29 cellular contexts compared by ENCODE assay signal in genomic region chr5:78215565-78215964, GRCh38.
"Had no signal": no experiment of that assay in that cellular context is flagged by ENCODE, and none has a peak within 500 bp of the region (broad histone marks: within the 10 kb centered on the region; RNA-seq: fewer than 3 reads in every experiment).

No MANE protein-coding gene starts in this region.

- H3K4me1 Mint-ChIP-seq: activated CD4-positive, alpha-beta T cell treated with anti-CD3 and anti-CD28 coated beads for 36 hours; activated naive CD4-positive, alpha-beta T cell treated with anti-CD3 and anti-CD28 coated beads, Interleukin-2, amount 10 ng/mL, durations not matched to agents 7 days and 5 days; activated naive CD8-positive, alpha-beta T cell treated with anti-CD3 and anti-CD28 coated beads, Interleukin-2, amount 10 ng/mL, durations not matched to agents 7 days and 5 days had no signal

- H3K27me3 Mint-ChIP-seq: activated CD4-positive, alpha-beta memory T cell treated with anti-CD3 and anti-CD28 coated beads, Interleukin-2, amount 10 ng/mL, durations not matched to agents 7 days and 5 days; activated CD4-positive, alpha-beta T cell treated with anti-CD3 and anti-CD28 coated beads for 36 hours; activated CD4-positive, alpha-beta T cell treated with anti-CD3 and anti-CD28 coated beads, Interleukin-2, amount 10 ng/mL, durations not matched to agents 24 days and 14 days; activated naive CD4-positive, alpha-beta T cell treated with anti-CD3 and anti-CD28 coated beads, Interleukin-2, amount 10 ng/mL, durations not matched to agents 7 days and 5 days; activated naive CD8-positive, alpha-beta T cell treated with anti-CD3 and anti-CD28 coated beads, Interleukin-2, amount 10 ng/mL, durations not matched to agents 7 days and 5 days; activated T-cell treated with anti-CD3 and anti-CD28 coated beads, Interleukin-2, amount 50 U/mL, for 24 hours; effector memory CD8-positive, alpha-beta T cell had no signal

- ATAC-seq: activated CD4-positive, alpha-beta T cell treated with anti-CD3 and anti-CD28 coated beads for 36 hours; activated naive CD4-positive, alpha-beta T cell treated with anti-CD3 and anti-CD28 coated beads, Interleukin-2, amount 50 U/mL, for 72 hours; activated T-cell treated with anti-CD3 and anti-CD28 coated beads, Interleukin-2, amount 50 U/mL, for 72 hours; effector memory CD8-positive, alpha-beta T cell; foreskin keratinocyte; gastrocnemius medialis; heart left ventricle had no signal

- H3K4me3 Mint-ChIP-seq: activated CD4-positive, alpha-beta memory T cell treated with anti-CD3 and anti-CD28 coated beads, Interleukin-2, amount 10 ng/mL, durations not matched to agents 7 days and 5 days; activated CD4-positive, alpha-beta T cell treated with anti-CD3 and anti-CD28 coated beads for 36 hours; activated CD4-positive, alpha-beta T cell treated with anti-CD3 and anti-CD28 coated beads, Interleukin-2, amount 10 ng/mL, durations not matched to agents 24 days and 14 days; activated naive CD4-positive, alpha-beta T cell treated with anti-CD3 and anti-CD28 coated beads, Interleukin-2, amount 10 ng/mL, durations not matched to agents 7 days and 5 days; activated naive CD8-positive, alpha-beta T cell treated with anti-CD3 and anti-CD28 coated beads, Interleukin-2, amount 10 ng/mL, durations not matched to agents 7 days and 5 days; activated T-cell treated with anti-CD3 and anti-CD28 coated beads, Interleukin-2, amount 50 U/mL, for 24 hours; activated T-cell treated with anti-CD3 and anti-CD28 coated beads, Interleukin-2, amount 50 U/mL, for 72 hours; brain; effector memory CD8-positive, alpha-beta T cell had no signal

- H3K4me1 ChIP-seq: ascending aorta, esophagus muscularis mucosa, foreskin keratinocyte, gastrocnemius medialis, heart left ventricle had no signal

- H3K4me3 ChIP-seq: ascending aorta, esophagus muscularis mucosa, gastrocnemius medialis, heart left ventricle had no signal

- H3K27me3 ChIP-seq: ascending aorta, esophagus muscularis mucosa, foreskin keratinocyte, gastrocnemius medialis, heart left ventricle had no signal

- DNase-seq: activated CD4-positive, alpha-beta memory T cell treated with anti-CD3 and anti-CD28 coated beads, Interleukin-2, amount 10 ng/mL, durations not matched to agents 7 days and 5 days; activated CD4-positive, alpha-beta T cell treated with anti-CD3 and anti-CD28 coated beads for 36 hours; activated CD4-positive, alpha-beta T cell treated with anti-CD3 and anti-CD28 coated beads, Interleukin-2, amount 10 ng/mL, durations not matched to agents 24 days and 14 days; activated CD4-positive, alpha-beta T cell treated with anti-CD3 and anti-CD28 coated beads, Interleukin-2, amount 50 U/mL, for 4 hours; activated CD4-positive, CD25-positive, alpha-beta regulatory T cell; activated CD4-positive, CD25-positive, alpha-beta regulatory T cell treated with anti-CD3 and anti-CD28 coated beads, Interleukin-2, amount 50 U/mL, for 72 hours; activated CD8-positive, alpha-beta memory T cell treated with anti-CD3 and anti-CD28 coated beads, Interleukin-2, amount 50 U/mL, for 48 hours; activated gamma-delta T cell; activated naive CD4-positive, alpha-beta T cell; activated naive CD4-positive, alpha-beta T cell treated with anti-CD3 and anti-CD28 coated beads, Interleukin-2, amount 10 ng/mL, durations not matched to agents 7 days and 5 days; activated naive CD8-positive, alpha-beta T cell treated with anti-CD3 and anti-CD28 coated beads, Interleukin-2, amount 10 ng/mL, durations not matched to agents 7 days and 5 days; activated T-cell treated with anti-CD3 and anti-CD28 coated beads for 4 hours; activated T-cell treated with anti-CD3 and anti-CD28 coated beads, Interleukin-2, amount 50 U/mL, for 24 hours; activated T-cell treated with anti-CD3 and anti-CD28 coated beads, Interleukin-2, amount 50 U/mL, for 72 hours; cortex of kidney; dermis blood vessel endothelial cell; effector CD4-positive, alpha-beta T cell; effector memory CD8-positive, alpha-beta T cell; erythroblast; foreskin keratinocyte; gastrocnemius medialis; glutamatergic neuron; heart left ventricle; T-helper 2 cell had no signal

- H3K27ac ChIP-seq: ascending aorta, esophagus muscularis mucosa, foreskin keratinocyte, gastrocnemius medialis, heart left ventricle had no signal

- H3K9me3 Mint-ChIP-seq: activated CD4-positive, alpha-beta memory T cell treated with anti-CD3 and anti-CD28 coated beads, Interleukin-2, amount 10 ng/mL, durations not matched to agents 7 days and 5 days; activated CD4-positive, alpha-beta T cell treated with anti-CD3 and anti-CD28 coated beads, Interleukin-2, amount 10 ng/mL, durations not matched to agents 24 days and 14 days; activated naive CD4-positive, alpha-beta T cell treated with anti-CD3 and anti-CD28 coated beads, Interleukin-2, amount 10 ng/mL, durations not matched to agents 7 days and 5 days; activated naive CD4-positive, alpha-beta T cell treated with anti-CD3 and anti-CD28 coated beads, Interleukin-2, amount 50 U/mL, for 72 hours; activated naive CD8-positive, alpha-beta T cell treated with anti-CD3 and anti-CD28 coated beads, Interleukin-2, amount 10 ng/mL, durations not matched to agents 7 days and 5 days; activated T-cell treated with anti-CD3 and anti-CD28 coated beads, Interleukin-2, amount 50 U/mL, for 24 hours; activated T-cell treated with anti-CD3 and anti-CD28 coated beads, Interleukin-2, amount 50 U/mL, for 72 hours; effector memory CD8-positive, alpha-beta T cell had no signal

- H3K27ac Mint-ChIP-seq: activated CD4-positive, alpha-beta memory T cell treated with anti-CD3 and anti-CD28 coated beads, Interleukin-2, amount 10 ng/mL, durations not matched to agents 7 days and 5 days; activated CD4-positive, alpha-beta T cell treated with anti-CD3 and anti-CD28 coated beads for 36 hours; activated CD4-positive, alpha-beta T cell treated with anti-CD3 and anti-CD28 coated beads, Interleukin-2, amount 10 ng/mL, durations not matched to agents 24 days and 14 days; activated naive CD4-positive, alpha-beta T cell treated with anti-CD3 and anti-CD28 coated beads, Interleukin-2, amount 10 ng/mL, durations not matched to agents 7 days and 5 days; activated naive CD4-positive, alpha-beta T cell treated with anti-CD3 and anti-CD28 coated beads, Interleukin-2, amount 50 U/mL, for 72 hours; activated naive CD8-positive, alpha-beta T cell treated with anti-CD3 and anti-CD28 coated beads, Interleukin-2, amount 10 ng/mL, durations not matched to agents 7 days and 5 days; activated T-cell treated with anti-CD3 and anti-CD28 coated beads, Interleukin-2, amount 50 U/mL, for 24 hours; activated T-cell treated with anti-CD3 and anti-CD28 coated beads, Interleukin-2, amount 50 U/mL, for 72 hours; brain; effector memory CD8-positive, alpha-beta T cell had no signal

- H3K9me3 ChIP-seq: ascending aorta, esophagus muscularis mucosa, gastrocnemius medialis, heart left ventricle had no signal

- FAIRE-seq: bronchial epithelial cell had no signal
